Comparison of ENCODE assay signal across 10 cellular contexts in genomic region chr17:77435272-77436057, GRCh38.
A peak's percentile ranks its signal among the peaks of the same experiment; 100 is the strongest.
DNase-seq lines count a peak whose midpoint lies in the region; ATAC-seq, FAIRE-seq and TF ChIP-seq lines count a peak whose summit lies in the region.
"Had no signal": no experiment of that assay in that cellular context is flagged by ENCODE, and none has a peak within 500 bp of the region (broad histone marks: within the 10 kb centered on the region; RNA-seq: fewer than 3 reads in every experiment).

No MANE protein-coding gene starts in this region.

- H3K27me3 ChIP-seq in cardiac muscle cell (no peaks in the 10 kb centered on the region), right atrium auricular region (no peaks in the 10 kb centered on the region), HepG2 (ENCODE audit: control insufficient read depth in 1 of 2, insufficient read depth in 2 of 2, low read length in 2 of 2) (no peaks in the 10 kb centered on the region), tibial nerve (no peaks in the 10 kb centered on the region)
- H3K27me3 ChIP-seq: testis had no signal

- H3K9me3 ChIP-seq in cardiac muscle cell (ENCODE audit: low read depth) = no peaks in the 10 kb centered on the region
- H3K9me3 ChIP-seq in right atrium auricular region = no peaks in the 10 kb centered on the region
- H3K9me3 ChIP-seq in HepG2 (ENCODE audit: low read length) = no peaks in the 10 kb centered on the region
- H3K9me3 ChIP-seq in tibial nerve = no peaks in the 10 kb centered on the region
- H3K9me3 ChIP-seq: testis had no signal

- 93% methylated on average over 19 of the region's 24 CpGs for WGBS in HepG2 (ENCODE audit: low lambda C conversion rate)
- WGBS in tibial nerve, 2 donors = 37 to 45% methylated on average over 18 to 19 of the region's 24 CpGs

- intact Hi-C loops in HepG2 (cut with micrococcal nuclease; ENCODE audit: unreplicated experiment) (no loop called here), sciatic nerve (cut with DNase I) (no loop called here)

- no peaks in the 10 kb centered on the region for H3K27me3 Mint-ChIP-seq in activated naive CD4-positive, alpha-beta T cell treated with anti-CD3 and anti-CD28 coated beads, Interleukin-2, amount 10 ng/mL, durations not matched to agents 7 days and 5 days

- no TSS peak for BruUV-seq in HepG2 (replicated peaks; lab: Mats Ljungman, UMichigan)

- FAIRE-seq in HepG2 (lab: Jason Lieb, UNC) = no peak
- FAIRE-seq: RCC 7860 had no signal

- H3K36me3 ChIP-seq in cardiac muscle cell = no peaks in the 10 kb centered on the region
- no peaks in the 10 kb centered on the region for H3K36me3 ChIP-seq in right atrium auricular region
- H3K36me3 ChIP-seq in HepG2 (replicated peaks in 1 of 2; ENCODE audit: control insufficient read depth in 1 of 2, insufficient read depth in 2 of 2, low read length in 2 of 2) = peaks cover 24 to 77% of the 10 kb centered on the region in 2 experiments
- no peaks in the 10 kb centered on the region for H3K36me3 ChIP-seq in tibial nerve

- peaks cover 51% of the 10 kb centered on the region; the same call in 1 of the 2 replicates for H4K20me1 ChIP-seq in HepG2 (ENCODE audit: insufficient read depth, low read length)

- peak in 1 of 2 experiments; percentile 29; a peak in 1 of 4 replicates for TF ChIP-seq POLR2A in HepG2 (IDR thresholded peaks at IDR 0.05; ENCODE audit: insufficient read depth in 1 of 2, low read depth in 2 of 2, low read length in 2 of 2)
- TF ChIP-seq POLR2A in tibial nerve (IDR thresholded peaks at IDR 0.05) = no peak

- peak overlapping the region; percentile 98 for H3K27ac Mint-ChIP-seq in activated naive CD4-positive, alpha-beta T cell treated with anti-CD3 and anti-CD28 coated beads, Interleukin-2, amount 10 ng/mL, durations not matched to agents 7 days and 5 days

- TF ChIP-seq RAD21 in HepG2 (CRISPR knock-in tag; IDR thresholded peaks at IDR 0.05) = no peak

- in situ Hi-C loops in HepG2 (cut with HindIII; ENCODE audit: extremely low pct_ligation_motif_present, low pct_unique_long_range_greater_than_20kb) = no loop called here

- no peak for TF ChIP-seq EP300 in HepG2 (IDR thresholded peaks at IDR 0.05; ENCODE audit: low read depth in 2 of 2, low read length in 2 of 2)
- no peak for TF ChIP-seq EP300 in HepG2 (CRISPR knock-in tag; IDR thresholded peaks at IDR 0.05; ENCODE audit: borderline replicate concordance)
- no peak for TF ChIP-seq EP300 in tibial nerve (IDR thresholded peaks at IDR 0.05)

- H3K27ac ChIP-seq in cardiac muscle cell = peak overlapping the region; percentile 83
- H3K27ac ChIP-seq in right atrium auricular region = no peak overlapping the region
- no peak overlapping the region for H3K27ac ChIP-seq in HepG2 (ENCODE audit: extremely low read length, insufficient read depth, low read length)
- H3K27ac ChIP-seq in tibial nerve = peak overlapping the region in 3 of 4 donors; percentile 66 to 85 (median 77)
- H3K27ac ChIP-seq: testis had no signal

- ATAC-seq in HepG2 = no peak
- no peak for ATAC-seq in sciatic nerve

- CTCF ChIA-PET in activated naive CD4-positive, alpha-beta T cell treated with anti-CD3 and anti-CD28 coated beads, Interleukin-2, amount 10 ng/mL, durations not matched to agents 7 days and 5 days (lab: Charles Lee) = interaction anchor here (1.3 to 13.6 kb wide), 4 partner anchors 9 to 57 kb away, joined by 3 to 119 read pairs (median 10); no protein-coding TSS in a partner anchor
- CTCF ChIA-PET in HepG2 (lab: Yijun Ruan, JAX; ENCODE audit: low intra/inter-chr PET ratio, low total read pairs) = no interaction called here

- peaks cover 45% of the 10 kb centered on the region for H3K79me2 ChIP-seq in HepG2 (ENCODE audit: insufficient read depth, low read length)

- DNase-seq in cardiac muscle cell (ENCODE audit: low read depth in 1 of 2, low spot score in 1 of 2) = no peak
- no peak for DNase-seq in right atrium auricular region (ENCODE audit: low spot score)
- DNase-seq in activated naive CD4-positive, alpha-beta T cell treated with anti-CD3 and anti-CD28 coated beads, Interleukin-2, amount 10 ng/mL, durations not matched to agents 7 days and 5 days = peak; percentile 68
- DNase-seq in HepG2 (ENCODE audit: low spot score) = no peak
- no peak for DNase-seq in tibial nerve (ENCODE audit: low spot score in 2 of 2)
- no peak for DNase-seq in SKM-1 (lab: John Stamatoyannopoulos, UW; ENCODE audit: unreplicated experiment)
- DNase-seq in sciatic nerve (ENCODE audit: low spot score) = no peak
- no peak for DNase-seq in NCI-H345 (lab: John Stamatoyannopoulos, UW)
- DNase-seq: testis had no signal

- H3K9me3 Mint-ChIP-seq in activated naive CD4-positive, alpha-beta T cell treated with anti-CD3 and anti-CD28 coated beads, Interleukin-2, amount 10 ng/mL, durations not matched to agents 7 days and 5 days = no peaks in the 10 kb centered on the region

- H3K4me3 ChIP-seq in cardiac muscle cell (no peak overlapping the region), right atrium auricular region (no peak overlapping the region), HepG2 (replicated peaks in 1 of 3; ENCODE audit: insufficient read depth in 1 of 3, low read depth in 2 of 3, low read length in 3 of 3) (no peak overlapping the region), tibial nerve (no peak overlapping the region)
- H3K4me3 ChIP-seq: testis had no signal

- peaks cover 63% of the 10 kb centered on the region for H3K36me3 Mint-ChIP-seq in activated naive CD4-positive, alpha-beta T cell treated with anti-CD3 and anti-CD28 coated beads, Interleukin-2, amount 10 ng/mL, durations not matched to agents 7 days and 5 days

- H3K4me1 ChIP-seq in cardiac muscle cell (ENCODE audit: low read depth) = peaks cover 69% of the 10 kb centered on the region
- H3K4me1 ChIP-seq in right atrium auricular region = peaks cover 0 to 89% of the 10 kb centered on the region in 2 donors
- H3K4me1 ChIP-seq in HepG2 (ENCODE audit: insufficient read depth, low read length) = peaks cover 7% of the 10 kb centered on the region
- peaks cover 17 to 99% (median 91%) of the 10 kb centered on the region in 4 donors for H3K4me1 ChIP-seq in tibial nerve

- peak overlapping the region; percentile 91 for H3K4me3 Mint-ChIP-seq in activated naive CD4-positive, alpha-beta T cell treated with anti-CD3 and anti-CD28 coated beads, Interleukin-2, amount 10 ng/mL, durations not matched to agents 7 days and 5 days

- H3K9ac ChIP-seq in HepG2 (ENCODE audit: insufficient read depth, low read depth, low read length) = no peak overlapping the region

- TF ChIP-seq CTCF in cardiac muscle cell (IDR thresholded peaks at IDR 0.05; ENCODE audit: low read depth, low read length) = no peak
- TF ChIP-seq CTCF in right atrium auricular region (IDR thresholded peaks at IDR 0.05) = no peak
- no peak for TF ChIP-seq CTCF in HepG2 (CRISPR knock-in tag; IDR thresholded peaks at IDR 0.05)
- no peak for TF ChIP-seq CTCF in tibial nerve (IDR thresholded peaks at IDR 0.05)

- no peak overlapping the region for H2AFZ ChIP-seq in HepG2 (ENCODE audit: low read length)

- no peak overlapping the region for H3K4me2 ChIP-seq in HepG2 (ENCODE audit: low read depth, low read length)

- POLR2A ChIA-PET in HepG2 (lab: Yijun Ruan, JAX) = interaction anchor here (1.0 to 3.2 kb wide), 2 partner anchors 15 to 18 kb away, joined by 3 to 11 read pairs; no protein-coding TSS in a partner anchor

- H3K4me1 Mint-ChIP-seq in activated naive CD4-positive, alpha-beta T cell treated with anti-CD3 and anti-CD28 coated beads, Interleukin-2, amount 10 ng/mL, durations not matched to agents 7 days and 5 days = peaks cover 97% of the 10 kb centered on the region

TF ChIP-seq in HepG2, 621 proteins besides CTCF, POLR2A, EP300 and RAD21 (continues in another document):
- TF ChIP-seq ZMYM3 (CRISPR knock-in tag; IDR thresholded peaks at IDR 0.05) = no peak
- TF ChIP-seq ZFP91 (CRISPR knock-in tag; IDR thresholded peaks at IDR 0.05; ENCODE audit: borderline replicate concordance) = 0 out of 2 replicates have a peak, but pooled peaks have one; percentile 15
- no peak for TF ChIP-seq MXI1 (IDR thresholded peaks at IDR 0.05; ENCODE audit: borderline replicate concordance, low read depth, low read length)
- TF ChIP-seq, protein P1, sequence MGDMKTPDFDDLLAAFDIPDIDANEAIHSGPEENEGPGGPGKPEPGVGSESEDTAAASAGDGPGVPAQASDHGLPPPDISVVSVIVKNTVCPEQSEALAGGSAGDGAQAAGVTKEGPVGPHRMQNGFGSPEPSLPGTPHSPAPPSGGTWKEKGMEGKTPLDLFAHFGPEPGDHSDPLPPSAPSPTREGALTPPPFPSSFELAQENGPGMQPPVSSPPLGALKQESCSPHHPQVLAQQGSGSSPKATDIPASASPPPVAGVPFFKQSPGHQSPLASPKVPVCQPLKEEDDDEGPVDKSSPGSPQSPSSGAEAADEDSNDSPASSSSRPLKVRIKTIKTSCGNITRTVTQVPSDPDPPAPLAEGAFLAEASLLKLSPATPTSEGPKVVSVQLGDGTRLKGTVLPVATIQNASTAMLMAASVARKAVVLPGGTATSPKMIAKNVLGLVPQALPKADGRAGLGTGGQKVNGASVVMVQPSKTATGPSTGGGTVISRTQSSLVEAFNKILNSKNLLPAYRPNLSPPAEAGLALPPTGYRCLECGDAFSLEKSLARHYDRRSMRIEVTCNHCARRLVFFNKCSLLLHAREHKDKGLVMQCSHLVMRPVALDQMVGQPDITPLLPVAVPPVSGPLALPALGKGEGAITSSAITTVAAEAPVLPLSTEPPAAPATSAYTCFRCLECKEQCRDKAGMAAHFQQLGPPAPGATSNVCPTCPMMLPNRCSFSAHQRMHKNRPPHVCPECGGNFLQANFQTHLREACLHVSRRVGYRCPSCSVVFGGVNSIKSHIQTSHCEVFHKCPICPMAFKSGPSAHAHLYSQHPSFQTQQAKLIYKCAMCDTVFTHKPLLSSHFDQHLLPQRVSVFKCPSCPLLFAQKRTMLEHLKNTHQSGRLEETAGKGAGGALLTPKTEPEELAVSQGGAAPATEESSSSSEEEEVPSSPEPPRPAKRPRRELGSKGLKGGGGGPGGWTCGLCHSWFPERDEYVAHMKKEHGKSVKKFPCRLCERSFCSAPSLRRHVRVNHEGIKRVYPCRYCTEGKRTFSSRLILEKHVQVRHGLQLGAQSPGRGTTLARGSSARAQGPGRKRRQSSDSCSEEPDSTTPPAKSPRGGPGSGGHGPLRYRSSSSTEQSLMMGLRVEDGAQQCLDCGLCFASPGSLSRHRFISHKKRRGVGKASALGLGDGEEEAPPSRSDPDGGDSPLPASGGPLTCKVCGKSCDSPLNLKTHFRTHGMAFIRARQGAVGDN (CRISPR knock-in tag; IDR thresholded peaks at IDR 0.05) = peak; percentile 12; the same call in 1 of the 2 replicates

Comparison
In these comparisons a context has a peak if more than half of its experiments do, and no peak if none do; other contexts are left out.
1. H3K27ac ChIP-seq: peak in cardiac muscle cell (single experiment) and tibial nerve (3 of 4); none in right atrium auricular region (0 of 2) and HepG2 (single experiment).